Comparison of ENCODE assay signal across 18 cellular contexts in the genomic region with DNA sequence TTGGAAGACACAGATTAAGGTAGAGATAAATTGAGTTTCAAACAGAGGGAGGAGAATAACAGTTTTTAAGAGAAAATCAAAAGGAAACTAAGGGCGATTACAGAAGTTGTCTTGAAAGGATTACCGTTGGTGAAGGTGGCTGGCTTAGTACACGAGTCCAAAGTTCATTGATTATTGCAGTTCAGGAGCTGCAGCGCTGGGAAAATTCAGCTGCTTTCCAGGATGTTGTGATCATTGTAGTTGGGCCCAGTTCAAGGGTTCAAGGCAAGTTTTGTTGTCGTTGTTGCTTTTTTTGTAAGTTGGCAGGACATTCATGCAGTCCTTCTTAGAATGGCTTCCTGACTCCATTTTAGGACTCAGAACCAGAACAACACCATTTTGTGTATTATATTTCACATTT.
DNase-seq lines count a peak whose midpoint lies in the region; ATAC-seq, FAIRE-seq and TF ChIP-seq lines count a peak whose summit lies in the region.
"Had no signal": no experiment of that assay in that cellular context is flagged by ENCODE, and none has a peak within 500 bp of the region (broad histone marks: within the 10 kb centered on the region; RNA-seq: fewer than 3 reads in every experiment).

No MANE protein-coding gene starts in this region.

- no peaks in the 10 kb centered on the region for H3K27me3 Mint-ChIP-seq in activated CD8-positive, alpha-beta T cell treated with anti-CD3 and anti-CD28 coated beads, Interleukin-2, amount 10 ng/mL, durations not matched to agents 7 days and 5 days (ENCODE audit: low read depth)
- H3K27me3 Mint-ChIP-seq: IgD-negative memory B cell had no signal

- H3K9me3 Mint-ChIP-seq in activated CD8-positive, alpha-beta T cell treated with anti-CD3 and anti-CD28 coated beads, Interleukin-2, amount 10 ng/mL, durations not matched to agents 7 days and 5 days (ENCODE audit: insufficient read depth), result peaks cover 5% of the 10 kb centered on the region

- H3K4me3 Mint-ChIP-seq in activated CD8-positive, alpha-beta T cell treated with anti-CD3 and anti-CD28 coated beads, Interleukin-2, amount 10 ng/mL, durations not matched to agents 7 days and 5 days, result no peak overlapping the region
- H3K4me3 Mint-ChIP-seq: CD14-positive monocyte; CD8-positive, alpha-beta T cell; IgD-negative memory B cell had no signal

- H3K36me3 Mint-ChIP-seq in activated CD8-positive, alpha-beta T cell treated with anti-CD3 and anti-CD28 coated beads, Interleukin-2, amount 10 ng/mL, durations not matched to agents 7 days and 5 days (ENCODE audit: low read depth), result no peaks in the 10 kb centered on the region
- H3K36me3 Mint-ChIP-seq: CD14-positive monocyte; CD8-positive, alpha-beta T cell; IgD-negative memory B cell had no signal

- H3K27me3 ChIP-seq in colonic mucosa (no peaks in the 10 kb centered on the region), liver (ENCODE audit: control insufficient read depth in 4 of 4, insufficient read depth in 4 of 4, low read length in 3 of 4) (no peaks in the 10 kb centered on the region), small intestine (ENCODE audit: control insufficient read depth in 2 of 2, insufficient read depth in 2 of 2, low read length in 2 of 2) (no peaks in the 10 kb centered on the region)

- H3K9me3 ChIP-seq in colonic mucosa (no peaks in the 10 kb centered on the region), liver (ENCODE audit: control insufficient read depth in 4 of 4, low read length in 3 of 4) (no peaks in the 10 kb centered on the region), small intestine (ENCODE audit: control insufficient read depth, low read depth) (no peaks in the 10 kb centered on the region)
- H3K9me3 ChIP-seq: Caco-2 had no signal

- intact Hi-C loops in colonic mucosa (cut with DNase I), result no loop called here

- H3K4me1 ChIP-seq in colonic mucosa (no peaks in the 10 kb centered on the region), liver (ENCODE audit: control insufficient read depth in 4 of 4, insufficient read depth in 4 of 4, low read length in 3 of 4) (no peaks in the 10 kb centered on the region), small intestine (ENCODE audit: control insufficient read depth in 2 of 2, insufficient read depth in 1 of 2, low read depth in 1 of 2, low read length in 1 of 2) (no peaks in the 10 kb centered on the region)
- H3K4me1 ChIP-seq: Caco-2 had no signal

- H3K27ac ChIP-seq in colonic mucosa (no peak overlapping the region), liver (ENCODE audit: low read depth in 1 of 2, low read length in 2 of 2) (no peak overlapping the region), small intestine (ENCODE audit: low read depth in 1 of 2, low read length in 1 of 2) (no peak overlapping the region)
- H3K27ac ChIP-seq: 22Rv1, GM23248 had no signal

- CTCF ChIA-PET in activated CD8-positive, alpha-beta T cell treated with anti-CD3 and anti-CD28 coated beads, Interleukin-2, amount 10 ng/mL, durations not matched to agents 7 days and 5 days (lab: Charles Lee), result no interaction called here

- 34% methylated on average over 5 of the region's 5 CpGs for WGBS in liver
- WGBS in small intestine, 3 donors, result 13 to 61% (median 23%) methylated on average over 5 of the region's 5 CpGs

- no peak overlapping the region for H3K27ac Mint-ChIP-seq in activated CD8-positive, alpha-beta T cell treated with anti-CD3 and anti-CD28 coated beads, Interleukin-2, amount 10 ng/mL, durations not matched to agents 7 days and 5 days
- H3K27ac Mint-ChIP-seq: CD14-positive monocyte; CD8-positive, alpha-beta T cell; IgD-negative memory B cell had no signal

- H3K4me1 Mint-ChIP-seq in activated CD8-positive, alpha-beta T cell treated with anti-CD3 and anti-CD28 coated beads, Interleukin-2, amount 10 ng/mL, durations not matched to agents 7 days and 5 days (ENCODE audit: low read depth), result no peaks in the 10 kb centered on the region
- H3K4me1 Mint-ChIP-seq: CD14-positive monocyte, IgD-negative memory B cell had no signal

- H3K36me3 ChIP-seq in colonic mucosa (no peaks in the 10 kb centered on the region), liver (ENCODE audit: control insufficient read depth in 4 of 4, insufficient read depth in 3 of 4, low read depth in 1 of 4, low read length in 3 of 4) (no peaks in the 10 kb centered on the region), small intestine (ENCODE audit: control insufficient read depth in 2 of 2, insufficient read depth in 2 of 2, low read length in 2 of 2) (no peaks in the 10 kb centered on the region)

- DNase-seq in HuH-7 (ENCODE audit: low spot score), result peak; percentile 3
- peak; percentile 58 for DNase-seq in colonic mucosa
- peak; percentile 74 for DNase-seq in small intestine
- DNase-seq in activated CD8-positive, alpha-beta T cell treated with anti-CD3 and anti-CD28 coated beads, Interleukin-2, amount 10 ng/mL, durations not matched to agents 7 days and 5 days, result no peak
- DNase-seq: Caco-2; CD8-positive, alpha-beta T cell; DMS53; GF-D8; GM23248 had no signal

- FAIRE-seq in small intestine (lab: Jason Lieb, UNC), result no peak
- FAIRE-seq: GM19239, H54 had no signal

- TF ChIP-seq CTCF in colonic mucosa (IDR thresholded peaks at IDR 0.05), result no peak
- TF ChIP-seq CTCF in liver (IDR thresholded peaks at IDR 0.05; ENCODE audit: low read depth, low read length, missing input control), result no peak

- no peak for ATAC-seq in HG03139 (IDR thresholded peaks at IDR 0.05; ENCODE audit: unreplicated experiment)
- ATAC-seq in HG02763 (IDR thresholded peaks at IDR 0.05; ENCODE audit: unreplicated experiment), result no peak
- no peak for ATAC-seq in activated CD8-positive, alpha-beta T cell treated with anti-CD3 and anti-CD28 coated beads, Interleukin-2, amount 10 ng/mL, durations not matched to agents 7 days and 5 days
- ATAC-seq: CD8-positive, alpha-beta T cell; HCT116 had no signal

- H3K9ac ChIP-seq in colonic mucosa (ENCODE audit: low read depth in 2 of 2, low read length in 2 of 2), result no peak overlapping the region
- no peak overlapping the region for H3K9ac ChIP-seq in liver (ENCODE audit: low read depth in 1 of 2, low read length in 2 of 2)
- H3K9ac ChIP-seq: GM23248 had no signal

- H3K4me3 ChIP-seq in colonic mucosa, result no peak overlapping the region
- H3K4me3 ChIP-seq in liver (ENCODE audit: low read depth in 1 of 3, low read length in 3 of 3), result no peak overlapping the region
- no peak overlapping the region for H3K4me3 ChIP-seq in small intestine (ENCODE audit: low read depth in 1 of 2, low read length in 2 of 2)
- H3K4me3 ChIP-seq: GM23248 had no signal

- POLR2A ChIA-PET in activated CD8-positive, alpha-beta T cell treated with anti-CD3 and anti-CD28 coated beads, Interleukin-2, amount 10 ng/mL, durations not matched to agents 7 days and 5 days (lab: Charles Lee), result no interaction called here

- TF ChIP-seq RAD21 in liver (IDR thresholded peaks at IDR 0.05), result no peak

TF ChIP-seq in liver, 16 proteins besides CTCF, POLR2A, EP300 and RAD21 (continues in another document):
- TF ChIP-seq RXRA (IDR thresholded peaks at IDR 0.05) (peak; percentile 31 to 61), TAF1 (conservative IDR thresholded peaks at IDR 0.05) (no peak), FOXA2 (IDR thresholded peaks at IDR 0.05) (no peak), HNF4G (IDR thresholded peaks at IDR 0.05) (no peak), SP1 (IDR thresholded peaks at IDR 0.05) (peak; percentile 18), FOXA1 (IDR thresholded peaks at IDR 0.05) (no peak), JUND (IDR thresholded peaks at IDR 0.05) (no peak), MAX (IDR thresholded peaks at IDR 0.05) (no peak), HNF4A (conservative IDR thresholded peaks at IDR 0.05) (peak; percentile 86 to 87), EGR1 (IDR thresholded peaks at IDR 0.05; ENCODE audit: low read depth in 2 of 2) (no peak)
- TF ChIP-seq, protein P1, sequence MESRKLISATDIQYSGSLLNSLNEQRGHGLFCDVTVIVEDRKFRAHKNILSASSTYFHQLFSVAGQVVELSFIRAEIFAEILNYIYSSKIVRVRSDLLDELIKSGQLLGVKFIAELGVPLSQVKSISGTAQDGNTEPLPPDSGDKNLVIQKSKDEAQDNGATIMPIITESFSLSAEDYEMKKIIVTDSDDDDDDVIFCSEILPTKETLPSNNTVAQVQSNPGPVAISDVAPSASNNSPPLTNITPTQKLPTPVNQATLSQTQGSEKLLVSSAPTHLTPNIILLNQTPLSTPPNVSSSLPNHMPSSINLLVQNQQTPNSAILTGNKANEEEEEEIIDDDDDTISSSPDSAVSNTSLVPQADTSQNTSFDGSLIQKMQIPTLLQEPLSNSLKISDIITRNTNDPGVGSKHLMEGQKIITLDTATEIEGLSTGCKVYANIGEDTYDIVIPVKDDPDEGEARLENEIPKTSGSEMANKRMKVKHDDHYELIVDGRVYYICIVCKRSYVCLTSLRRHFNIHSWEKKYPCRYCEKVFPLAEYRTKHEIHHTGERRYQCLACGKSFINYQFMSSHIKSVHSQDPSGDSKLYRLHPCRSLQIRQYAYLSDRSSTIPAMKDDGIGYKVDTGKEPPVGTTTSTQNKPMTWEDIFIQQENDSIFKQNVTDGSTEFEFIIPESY (IDR thresholded peaks at IDR 0.05), result no peak
- TF ChIP-seq, protein P2, sequence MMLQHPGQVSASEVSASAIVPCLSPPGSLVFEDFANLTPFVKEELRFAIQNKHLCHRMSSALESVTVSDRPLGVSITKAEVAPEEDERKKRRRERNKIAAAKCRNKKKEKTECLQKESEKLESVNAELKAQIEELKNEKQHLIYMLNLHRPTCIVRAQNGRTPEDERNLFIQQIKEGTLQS (IDR thresholded peaks at IDR 0.05), result no peak
